ENCODE assay signal across 9 cellular contexts in the genomic region with DNA sequence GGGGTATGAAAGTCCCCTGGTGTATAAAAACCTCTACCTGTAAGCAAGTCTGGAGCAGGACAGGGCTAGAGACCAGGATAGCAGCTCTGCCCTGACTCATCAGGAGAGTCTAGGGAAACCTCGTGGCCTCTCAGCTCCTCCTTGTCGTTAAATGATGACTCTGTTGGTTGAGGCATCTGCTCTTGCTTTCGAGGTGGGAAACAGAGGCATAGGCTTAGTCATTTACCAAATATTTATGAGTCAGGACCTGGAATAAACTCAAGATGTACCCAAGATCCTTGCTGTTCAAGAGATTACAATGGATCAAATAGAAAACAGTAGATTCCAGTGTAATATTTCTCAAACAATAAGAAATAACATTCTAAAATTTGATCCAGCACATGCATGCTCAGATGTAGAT. TPM values are rescaled to one million over a fixed set of nuclear protein-coding genes. Genes with fewer than 3 reads are reported as not detected.
A peak's percentile ranks its signal among the peaks of the same experiment; 100 is the strongest.
DNase-seq lines count a peak whose midpoint lies in the region; ATAC-seq and TF ChIP-seq lines count a peak whose summit lies in the region.
"Had no signal": no experiment of that assay in that cellular context is flagged by ENCODE, and none has a peak within 500 bp of the region (broad histone marks: within the 10 kb centered on the region; RNA-seq: fewer than 3 reads in every experiment).

No MANE protein-coding gene starts in this region.

- POLR2A ChIA-PET in BJ (lab: Charles Lee): interaction anchor here (0.8 kb wide), 1 partner anchor 243 kb away, joined by 4 read pairs; no protein-coding TSS in a partner anchor

- H3K36me3 ChIP-seq in BJ (ENCODE audit: control insufficient read depth, insufficient read depth, low read length): 0 out of 2 replicates have a peak, but pooled peaks cover 1% of the 10 kb centered on the region

- H3K27ac Mint-ChIP-seq in chondrocyte (ENCODE audit: unreplicated experiment): peak overlapping the region; percentile 65

- peaks cover 9% of the 10 kb centered on the region for H3K36me3 Mint-ChIP-seq in chondrocyte (ENCODE audit: low read depth)

- no peak overlapping the region for H3K4me3 ChIP-seq in BJ (ENCODE audit: low read depth, low read length)

- CTCF ChIA-PET in BJ (lab: Yijun Ruan, JAX): interaction anchor here (1.8 kb wide), 1 partner anchor 61 kb away, joined by 5 read pairs; no protein-coding TSS in a partner anchor

- no peaks in the 10 kb centered on the region for H3K27me3 Mint-ChIP-seq in chondrocyte (ENCODE audit: low read depth)

- no peak for TF ChIP-seq CTCF in BJ (IDR thresholded peaks at IDR 0.05; ENCODE audit: insufficient read depth, low read depth, low read length)
- no peak for TF ChIP-seq CTCF in chondrocyte (IDR thresholded peaks at IDR 0.05)
- TF ChIP-seq CTCF in omental fat pad (IDR thresholded peaks at IDR 0.05): no peak

- no peak overlapping the region for H3K4me3 Mint-ChIP-seq in chondrocyte (ENCODE audit: unreplicated experiment)

- no peaks in the 10 kb centered on the region for H3K27me3 ChIP-seq in BJ (ENCODE audit: control insufficient read depth, insufficient read depth, low read length)

- peak; percentile 92 for ATAC-seq in omental fat pad (ENCODE audit: low FRiP score)
- no peak for ATAC-seq in GM21526 (IDR thresholded peaks at IDR 0.05; ENCODE audit: low FRiP score, unreplicated experiment)
- ATAC-seq in HG02884 (IDR thresholded peaks at IDR 0.05; ENCODE audit: unreplicated experiment): no peak

- peaks cover 3% of the 10 kb centered on the region for H3K9me3 Mint-ChIP-seq in chondrocyte (ENCODE audit: low read depth)

- H3K4me1 Mint-ChIP-seq in chondrocyte (ENCODE audit: low read depth): peaks cover 38% of the 10 kb centered on the region

- peak; percentile 97 for DNase-seq in BJ (ENCODE audit: low read depth)
- DNase-seq in LoVo (ENCODE audit: low spot score): peak; percentile 92
- peak; percentile 18 for DNase-seq in chondrocyte (ENCODE audit: low spot score)
- no peak for DNase-seq in omental fat pad (ENCODE audit: low spot score)
- no peak for DNase-seq in COR-L47 (lab: John Stamatoyannopoulos, UW)
- DNase-seq in activated CD4-positive, alpha-beta T cell treated with anti-CD3 and anti-CD28 coated beads, Interleukin-2, amount 50 U/mL, for 4 hours: no peak

RNA-seq across cellular contexts. Expression of a gene that starts 5.5 kb away (rescaled TPM):
- polyA plus RNA-seq in BJ (2011; rRNA removed): 116 and 153 TPM in 2 replicates
- 33.8 and 37.7 TPM in 2 replicates for polyA minus RNA-seq in BJ (2011; rRNA and poly(A)+ RNA removed)
- total RNA-seq in chondrocyte: 30.9 to 34.1 TPM (median 32.5 TPM) in 3 replicates
- total RNA-seq in omental fat pad: 10 to 100 TPM; 25.8 to 37.8 (median 31.9) TPM

RNA-seq across cellular contexts. Expression of a gene that starts 33.4 kb away (rescaled TPM):
- not detected in 2 replicates for polyA plus RNA-seq in BJ (2011; rRNA removed)
- not detected in 2 replicates for polyA minus RNA-seq in BJ (2011; rRNA and poly(A)+ RNA removed)
- total RNA-seq in chondrocyte (not detected in 3 replicates), omental fat pad (not detected)
- polyA plus RNA-seq: adipose tissue had no signal

RNA-seq across cellular contexts. Expression of a gene that starts 50.9 kb away (rescaled TPM):
- polyA plus RNA-seq in BJ (2011; rRNA removed): 25.1 and 35.4 TPM in 2 replicates
- 49.2 and 53.2 TPM in 2 replicates for polyA minus RNA-seq in BJ (2011; rRNA and poly(A)+ RNA removed)
- total RNA-seq in chondrocyte (16.0 to 25.7 TPM (median 25.1 TPM) in 3 replicates), omental fat pad (10 to 100 TPM; 15.1 to 29.3 (median 19.7) TPM)

Comparison
In these comparisons a context has a peak if more than half of its experiments do, and no peak if none do; other contexts are left out.
1. DNase-seq: peak in BJ (single experiment), LoVo (single experiment) and chondrocyte (single experiment); none in omental fat pad (single experiment), COR-L47 (single experiment) and activated CD4-positive, alpha-beta T cell treated with anti-CD3 and anti-CD28 coated beads, Interleukin-2, amount 50 U/mL, for 4 hours (0 of 2).